Comparison of ENCODE assay signal across 18 cellular contexts in genomic region chr12:32542550-32543229, GRCh38.
DNase-seq lines count a peak whose midpoint lies in the region; ATAC-seq and TF ChIP-seq lines count a peak whose summit lies in the region.
"Had no signal": no experiment of that assay in that cellular context is flagged by ENCODE, and none has a peak within 500 bp of the region (broad histone marks: within the 10 kb centered on the region; RNA-seq: fewer than 3 reads in every experiment).

No MANE protein-coding gene starts in this region.

- H3K36me3 ChIP-seq in left lung (no peaks in the 10 kb centered on the region), skeletal muscle tissue (ENCODE audit: control insufficient read depth in 3 of 3, insufficient read depth in 3 of 3, low read length in 3 of 3) (no peaks in the 10 kb centered on the region), colonic mucosa (no peaks in the 10 kb centered on the region)

- peak overlapping the region in 5 of 7 donors; percentile 26 to 69 (median 46) for H3K27ac Mint-ChIP-seq in CD14-positive monocyte
- H3K27ac Mint-ChIP-seq: activated CD4-positive, alpha-beta T cell treated with anti-CD3 and anti-CD28 coated beads, Interleukin-2, amount 10 ng/mL, durations not matched to agents 24 days and 14 days; activated T-cell treated with anti-CD3 and anti-CD28 coated beads, Interleukin-2, amount 50 U/mL, for 24 hours; IgD-negative memory B cell; naive thymus-derived CD4-positive, alpha-beta T cell; T-cell had no signal

- intact Hi-C loops in CD14-positive monocyte (cut with micrococcal nuclease) (no loop called here), left lung (cut with DNase I) (no loop called here), colonic mucosa (cut with DNase I) (no loop called here)

- ATAC-seq in left lung (no peak), HG02623 (IDR thresholded peaks at IDR 0.05; ENCODE audit: unreplicated experiment) (no peak)
- ATAC-seq: naive thymus-derived CD4-positive, alpha-beta T cell; T-cell had no signal

- peaks cover 18 to 36% of the 10 kb centered on the region in 2 donors for H3K36me3 Mint-ChIP-seq in CD14-positive monocyte
- H3K36me3 Mint-ChIP-seq: T-cell had no signal

- no peaks in the 10 kb centered on the region for H3K9me3 Mint-ChIP-seq in CD14-positive monocyte
- H3K9me3 Mint-ChIP-seq: activated CD4-positive, alpha-beta T cell treated with anti-CD3 and anti-CD28 coated beads, Interleukin-2, amount 10 ng/mL, durations not matched to agents 24 days and 14 days; activated T-cell treated with anti-CD3 and anti-CD28 coated beads, Interleukin-2, amount 50 U/mL, for 24 hours; IgD-negative memory B cell; naive thymus-derived CD4-positive, alpha-beta T cell; T-cell had no signal

- peaks cover 45% of the 10 kb centered on the region for H3K4me1 Mint-ChIP-seq in CD14-positive monocyte
- H3K4me1 Mint-ChIP-seq: activated CD4-positive, alpha-beta T cell treated with anti-CD3 and anti-CD28 coated beads, Interleukin-2, amount 10 ng/mL, durations not matched to agents 24 days and 14 days; naive thymus-derived CD4-positive, alpha-beta T cell; T-cell had no signal

- DNase-seq in CD14-positive monocyte (ENCODE audit: low spot score) (no peak), left lung (no peak), ureter (ENCODE audit: low spot score) (no peak), colonic mucosa (no peak), NCI-H1436 (lab: John Stamatoyannopoulos, UW) (no peak)
- DNase-seq: activated CD4-positive, alpha-beta T cell treated with anti-CD3 and anti-CD28 coated beads, Interleukin-2, amount 10 ng/mL, durations not matched to agents 24 days and 14 days; activated T-cell treated with anti-CD3 and anti-CD28 coated beads, Interleukin-2, amount 50 U/mL, for 24 hours; DMS153; foreskin fibroblast; naive thymus-derived CD4-positive, alpha-beta T cell; NCI-H1048; NCI-H345; small intestine; T-cell had no signal

- peaks cover 29 to 74% of the 10 kb centered on the region in 2 donors for H3K4me1 ChIP-seq in left lung
- H3K4me1 ChIP-seq in skeletal muscle tissue (ENCODE audit: control insufficient read depth in 3 of 3, insufficient read depth in 3 of 3, low read length in 3 of 3): peaks cover 7 to 33% (median 23%) of the 10 kb centered on the region in 3 donors
- H3K4me1 ChIP-seq in colonic mucosa: no peaks in the 10 kb centered on the region

- H3K27me3 ChIP-seq in left lung: no peaks in the 10 kb centered on the region
- no peaks in the 10 kb centered on the region for H3K27me3 ChIP-seq in skeletal muscle tissue (ENCODE audit: control insufficient read depth in 3 of 3, insufficient read depth in 3 of 3, low read length in 3 of 3)
- H3K27me3 ChIP-seq in colonic mucosa: no peaks in the 10 kb centered on the region

- H3K9me3 ChIP-seq in left lung (no peaks in the 10 kb centered on the region), skeletal muscle tissue (ENCODE audit: control insufficient read depth in 3 of 3, low read length in 3 of 3) (no peaks in the 10 kb centered on the region), colonic mucosa (no peaks in the 10 kb centered on the region)

- H3K4me3 ChIP-seq in left lung (no peak overlapping the region), skeletal muscle tissue (ENCODE audit: low read length in 3 of 3) (peak overlapping the region in 1 of 3 donors; percentile 5), colonic mucosa (no peak overlapping the region)

- H3K9ac ChIP-seq in skeletal muscle tissue (ENCODE audit: low read depth in 1 of 3, low read length in 3 of 3): no peak overlapping the region
- H3K9ac ChIP-seq in colonic mucosa (ENCODE audit: low read depth in 2 of 2, low read length in 2 of 2): no peak overlapping the region

- H3K27ac ChIP-seq in angular gyrus (ENCODE audit: low read depth, low read length) (peak overlapping the region; percentile 66), left lung (peak overlapping the region; percentile 9 to 45), skeletal muscle tissue (ENCODE audit: low read depth, low read length) (peak overlapping the region; percentile 32), colonic mucosa (no peak overlapping the region)

- H3K27me3 Mint-ChIP-seq in CD14-positive monocyte (ENCODE audit: low read depth in 3 of 3): no peaks in the 10 kb centered on the region
- H3K27me3 Mint-ChIP-seq: IgD-negative memory B cell had no signal

- TF ChIP-seq CTCF in CD14-positive monocyte (IDR thresholded peaks at IDR 0.05): no peak
- no peak for TF ChIP-seq CTCF in left lung (IDR thresholded peaks at IDR 0.05)
- no peak for TF ChIP-seq CTCF in colonic mucosa (IDR thresholded peaks at IDR 0.05)

- no peak overlapping the region for H3K4me3 Mint-ChIP-seq in CD14-positive monocyte
- H3K4me3 Mint-ChIP-seq: activated CD4-positive, alpha-beta T cell treated with anti-CD3 and anti-CD28 coated beads, Interleukin-2, amount 10 ng/mL, durations not matched to agents 24 days and 14 days; activated T-cell treated with anti-CD3 and anti-CD28 coated beads, Interleukin-2, amount 50 U/mL, for 24 hours; IgD-negative memory B cell; naive thymus-derived CD4-positive, alpha-beta T cell; T-cell had no signal
